1 cellular context compared by ENCODE assay signal in genomic region chr19:34633806-34634205, GRCh38.
TF ChIP-seq lines count a peak whose summit lies in the region.

No MANE protein-coding gene starts in this region.

TF ChIP-seq in HepG2, 621 proteins besides CTCF, POLR2A, EP300 and RAD21 (continued from another document and continues in another):
- TF ChIP-seq ZNF563 (CRISPR knock-in tag; IDR thresholded peaks at IDR 0.05) (no peak), SPEN (CRISPR knock-in tag; IDR thresholded peaks at IDR 0.05; ENCODE audit: low read depth) (peak; percentile 22; the same call in 1 of the 2 replicates), NFIC (IDR thresholded peaks at IDR 0.05; ENCODE audit: low read length) (no peak), FOXO1 (CRISPR knock-in tag; IDR thresholded peaks at IDR 0.05) (peak; percentile 40; the same call in 1 of the 2 replicates), SKI (IDR thresholded peaks at IDR 0.05; ENCODE audit: partially characterized antibody) (peak; percentile 68), MBNL3 (CRISPR knock-in tag; conservative IDR thresholded peaks at IDR 0.05) (no peak), NFAT5 (CRISPR knock-in tag; IDR thresholded peaks at IDR 0.05) (no peak), POGK (CRISPR knock-in tag; conservative IDR thresholded peaks at IDR 0.05) (no peak), IRF9 (CRISPR knock-in tag; IDR thresholded peaks at IDR 0.05; ENCODE audit: borderline replicate concordance) (no peak), POLR2G (IDR thresholded peaks at IDR 0.05; ENCODE audit: low read depth, low read length) (no peak), ZNF546 (CRISPR knock-in tag; conservative IDR thresholded peaks at IDR 0.05) (no peak), HNF4A (CRISPR knock-in tag; IDR thresholded peaks at IDR 0.05) (peak; percentile 80), ZBTB21 (CRISPR knock-in tag; IDR thresholded peaks at IDR 0.05) (no peak), NR2F6 (IDR thresholded peaks at IDR 0.05) (no peak), NR2F6 (CRISPR knock-in tag; IDR thresholded peaks at IDR 0.05) (0 out of 2 replicates have a peak, but pooled peaks have one; percentile 8), ZNF343 (CRISPR knock-in tag; IDR thresholded peaks at IDR 0.05) (no peak), ZSCAN25 (CRISPR knock-in tag; IDR thresholded peaks at IDR 0.05) (no peak), THYN1 (CRISPR knock-in tag; IDR thresholded peaks at IDR 0.05; ENCODE audit: borderline replicate concordance, low read depth) (no peak), NR1H2 (CRISPR knock-in tag; IDR thresholded peaks at IDR 0.05; ENCODE audit: borderline replicate concordance, low read depth) (no peak), PCBP2 (optimal IDR thresholded peaks at IDR 0.05; ENCODE audit: low read depth, low read length, poor library complexity, severe bottlenecking) (no peak), IKZF5 (CRISPR knock-in tag; IDR thresholded peaks at IDR 0.05) (peak; percentile 40; the same call in 1 of the 2 replicates), ZNF704 (CRISPR knock-in tag; IDR thresholded peaks at IDR 0.05; ENCODE audit: borderline replicate concordance) (no peak), HMG20B (CRISPR knock-in tag; conservative IDR thresholded peaks at IDR 0.05) (no peak), ZBTB49 (CRISPR knock-in tag; IDR thresholded peaks at IDR 0.05; ENCODE audit: borderline replicate concordance) (no peak), ZNF280B (CRISPR knock-in tag; IDR thresholded peaks at IDR 0.05; ENCODE audit: borderline replicate concordance) (no peak), ATF5 (CRISPR knock-in tag; IDR thresholded peaks at IDR 0.05; ENCODE audit: low read depth) (no peak), ZHX1 (CRISPR knock-in tag; IDR thresholded peaks at IDR 0.05; ENCODE audit: low read depth) (no peak), ZNF567 (CRISPR knock-in tag; IDR thresholded peaks at IDR 0.05; ENCODE audit: borderline replicate concordance) (no peak), ZBTB26 (CRISPR knock-in tag; IDR thresholded peaks at IDR 0.05; ENCODE audit: borderline replicate concordance) (peak; percentile 97), ZNF644 (CRISPR knock-in tag; IDR thresholded peaks at IDR 0.05; ENCODE audit: low read depth) (peak; percentile 27; the same call in 1 of the 2 replicates), ZNF674 (CRISPR knock-in tag; IDR thresholded peaks at IDR 0.05; ENCODE audit: low read depth) (no peak), MATR3 (CRISPR knock-in tag; IDR thresholded peaks at IDR 0.05) (no peak), ZNF841 (CRISPR knock-in tag; IDR thresholded peaks at IDR 0.05; ENCODE audit: borderline replicate concordance) (no peak), THAP7 (CRISPR knock-in tag; IDR thresholded peaks at IDR 0.05) (no peak), SNAPC2 (CRISPR knock-in tag; IDR thresholded peaks at IDR 0.05) (no peak), SALL1 (CRISPR knock-in tag; IDR thresholded peaks at IDR 0.05) (peak; percentile 37; the same call in 1 of the 2 replicates), CEBPG (CRISPR knock-in tag; IDR thresholded peaks at IDR 0.05) (peak; percentile 60), BHLHE40 (IDR thresholded peaks at IDR 0.05; ENCODE audit: low read length) (peak; percentile 88), BCL6 (CRISPR knock-in tag; IDR thresholded peaks at IDR 0.05) (peak; percentile 47; the same call in 1 of the 2 replicates), ATF7 (IDR thresholded peaks at IDR 0.05) (no peak), ATF7 (CRISPR knock-in tag; IDR thresholded peaks at IDR 0.05) (no peak), ARID2 (CRISPR knock-in tag; IDR thresholded peaks at IDR 0.05; ENCODE audit: borderline replicate concordance) (no peak), PITX1 (CRISPR knock-in tag; IDR thresholded peaks at IDR 0.05) (no peak), NAIF1 (CRISPR knock-in tag; IDR thresholded peaks at IDR 0.05; ENCODE audit: borderline replicate concordance) (no peak), FOSL1 (CRISPR knock-in tag; IDR thresholded peaks at IDR 0.05; ENCODE audit: borderline replicate concordance) (peak; percentile 44; the same call in 1 of the 2 replicates)
